In genomic region chrX:41338422-41338821, GRCh38 we compare ENCODE assay signal across 2 cellular contexts.
TF ChIP-seq lines count a peak whose summit lies in the region.

No MANE protein-coding gene starts in this region.

TF ChIP-seq in HEK293, 187 proteins besides CTCF, POLR2A, EP300 and RAD21:
- TF ChIP-seq, protein P1, sequence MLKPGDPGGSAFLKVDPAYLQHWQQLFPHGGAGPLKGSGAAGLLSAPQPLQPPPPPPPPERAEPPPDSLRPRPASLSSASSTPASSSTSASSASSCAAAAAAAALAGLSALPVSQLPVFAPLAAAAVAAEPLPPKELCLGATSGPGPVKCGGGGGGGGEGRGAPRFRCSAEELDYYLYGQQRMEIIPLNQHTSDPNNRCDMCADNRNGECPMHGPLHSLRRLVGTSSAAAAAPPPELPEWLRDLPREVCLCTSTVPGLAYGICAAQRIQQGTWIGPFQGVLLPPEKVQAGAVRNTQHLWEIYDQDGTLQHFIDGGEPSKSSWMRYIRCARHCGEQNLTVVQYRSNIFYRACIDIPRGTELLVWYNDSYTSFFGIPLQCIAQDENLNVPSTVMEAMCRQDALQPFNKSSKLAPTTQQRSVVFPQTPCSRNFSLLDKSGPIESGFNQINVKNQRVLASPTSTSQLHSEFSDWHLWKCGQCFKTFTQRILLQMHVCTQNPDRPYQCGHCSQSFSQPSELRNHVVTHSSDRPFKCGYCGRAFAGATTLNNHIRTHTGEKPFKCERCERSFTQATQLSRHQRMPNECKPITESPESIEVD (tag by site-specific recombination; IDR thresholded peaks at IDR 0.05): peak; percentile 56; the same call in 1 of the 2 replicates
- TF ChIP-seq ZBTB7A (tag by site-specific recombination; IDR thresholded peaks at IDR 0.05; ENCODE audit: low read depth) (no peak), KLF1 (tag by site-specific recombination; IDR thresholded peaks at IDR 0.05) (no peak)

TF ChIP-seq in GM12878, 131 proteins besides CTCF, POLR2A, EP300 and RAD21 (continued from another document):
- TF ChIP-seq, protein P2, sequence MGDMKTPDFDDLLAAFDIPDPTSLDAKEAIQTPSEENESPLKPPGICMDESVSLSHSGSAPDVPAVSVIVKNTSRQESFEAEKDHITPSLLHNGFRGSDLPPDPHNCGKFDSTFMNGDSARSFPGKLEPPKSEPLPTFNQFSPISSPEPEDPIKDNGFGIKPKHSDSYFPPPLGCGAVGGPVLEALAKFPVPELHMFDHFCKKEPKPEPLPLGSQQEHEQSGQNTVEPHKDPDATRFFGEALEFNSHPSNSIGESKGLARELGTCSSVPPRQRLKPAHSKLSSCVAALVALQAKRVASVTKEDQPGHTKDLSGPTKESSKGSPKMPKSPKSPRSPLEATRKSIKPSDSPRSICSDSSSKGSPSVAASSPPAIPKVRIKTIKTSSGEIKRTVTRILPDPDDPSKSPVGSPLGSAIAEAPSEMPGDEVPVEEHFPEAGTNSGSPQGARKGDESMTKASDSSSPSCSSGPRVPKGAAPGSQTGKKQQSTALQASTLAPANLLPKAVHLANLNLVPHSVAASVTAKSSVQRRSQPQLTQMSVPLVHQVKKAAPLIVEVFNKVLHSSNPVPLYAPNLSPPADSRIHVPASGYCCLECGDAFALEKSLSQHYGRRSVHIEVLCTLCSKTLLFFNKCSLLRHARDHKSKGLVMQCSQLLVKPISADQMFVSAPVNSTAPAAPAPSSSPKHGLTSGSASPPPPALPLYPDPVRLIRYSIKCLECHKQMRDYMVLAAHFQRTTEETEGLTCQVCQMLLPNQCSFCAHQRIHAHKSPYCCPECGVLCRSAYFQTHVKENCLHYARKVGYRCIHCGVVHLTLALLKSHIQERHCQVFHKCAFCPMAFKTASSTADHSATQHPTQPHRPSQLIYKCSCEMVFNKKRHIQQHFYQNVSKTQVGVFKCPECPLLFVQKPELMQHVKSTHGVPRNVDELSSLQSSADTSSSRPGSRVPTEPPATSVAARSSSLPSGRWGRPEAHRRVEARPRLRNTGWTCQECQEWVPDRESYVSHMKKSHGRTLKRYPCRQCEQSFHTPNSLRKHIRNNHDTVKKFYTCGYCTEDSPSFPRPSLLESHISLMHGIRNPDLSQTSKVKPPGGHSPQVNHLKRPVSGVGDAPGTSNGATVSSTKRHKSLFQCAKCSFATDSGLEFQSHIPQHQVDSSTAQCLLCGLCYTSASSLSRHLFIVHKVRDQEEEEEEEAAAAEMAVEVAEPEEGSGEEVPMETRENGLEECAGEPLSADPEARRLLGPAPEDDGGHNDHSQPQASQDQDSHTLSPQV (IDR thresholded peaks at IDR 0.05): no peak
- TF ChIP-seq ZNF384 (IDR thresholded peaks at IDR 0.05; ENCODE audit: borderline replicate concordance, low read depth, low read length): no peak
- TF ChIP-seq NFIC (IDR thresholded peaks at IDR 0.05; ENCODE audit: low read depth, low read length): no peak
- TF ChIP-seq, protein P3, sequence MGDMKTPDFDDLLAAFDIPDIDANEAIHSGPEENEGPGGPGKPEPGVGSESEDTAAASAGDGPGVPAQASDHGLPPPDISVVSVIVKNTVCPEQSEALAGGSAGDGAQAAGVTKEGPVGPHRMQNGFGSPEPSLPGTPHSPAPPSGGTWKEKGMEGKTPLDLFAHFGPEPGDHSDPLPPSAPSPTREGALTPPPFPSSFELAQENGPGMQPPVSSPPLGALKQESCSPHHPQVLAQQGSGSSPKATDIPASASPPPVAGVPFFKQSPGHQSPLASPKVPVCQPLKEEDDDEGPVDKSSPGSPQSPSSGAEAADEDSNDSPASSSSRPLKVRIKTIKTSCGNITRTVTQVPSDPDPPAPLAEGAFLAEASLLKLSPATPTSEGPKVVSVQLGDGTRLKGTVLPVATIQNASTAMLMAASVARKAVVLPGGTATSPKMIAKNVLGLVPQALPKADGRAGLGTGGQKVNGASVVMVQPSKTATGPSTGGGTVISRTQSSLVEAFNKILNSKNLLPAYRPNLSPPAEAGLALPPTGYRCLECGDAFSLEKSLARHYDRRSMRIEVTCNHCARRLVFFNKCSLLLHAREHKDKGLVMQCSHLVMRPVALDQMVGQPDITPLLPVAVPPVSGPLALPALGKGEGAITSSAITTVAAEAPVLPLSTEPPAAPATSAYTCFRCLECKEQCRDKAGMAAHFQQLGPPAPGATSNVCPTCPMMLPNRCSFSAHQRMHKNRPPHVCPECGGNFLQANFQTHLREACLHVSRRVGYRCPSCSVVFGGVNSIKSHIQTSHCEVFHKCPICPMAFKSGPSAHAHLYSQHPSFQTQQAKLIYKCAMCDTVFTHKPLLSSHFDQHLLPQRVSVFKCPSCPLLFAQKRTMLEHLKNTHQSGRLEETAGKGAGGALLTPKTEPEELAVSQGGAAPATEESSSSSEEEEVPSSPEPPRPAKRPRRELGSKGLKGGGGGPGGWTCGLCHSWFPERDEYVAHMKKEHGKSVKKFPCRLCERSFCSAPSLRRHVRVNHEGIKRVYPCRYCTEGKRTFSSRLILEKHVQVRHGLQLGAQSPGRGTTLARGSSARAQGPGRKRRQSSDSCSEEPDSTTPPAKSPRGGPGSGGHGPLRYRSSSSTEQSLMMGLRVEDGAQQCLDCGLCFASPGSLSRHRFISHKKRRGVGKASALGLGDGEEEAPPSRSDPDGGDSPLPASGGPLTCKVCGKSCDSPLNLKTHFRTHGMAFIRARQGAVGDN (IDR thresholded peaks at IDR 0.05): no peak
- TF ChIP-seq ZSCAN29 (IDR thresholded peaks at IDR 0.05): no peak
- no peak for TF ChIP-seq CREB1 (IDR thresholded peaks at IDR 0.05; ENCODE audit: low read depth)
- TF ChIP-seq SPI1 (IDR thresholded peaks at IDR 0.05; ENCODE audit: borderline replicate concordance, insufficient read depth, low read depth, low read length): no peak
- TF ChIP-seq SREBF2 (IDR thresholded peaks at IDR 0.05; ENCODE audit: low read length): no peak
- TF ChIP-seq KLF5 (IDR thresholded peaks at IDR 0.05; ENCODE audit: partially characterized antibody): no peak
- no peak for TF ChIP-seq JUNB (IDR thresholded peaks at IDR 0.05)
- TF ChIP-seq PBX3 (IDR thresholded peaks at IDR 0.05; ENCODE audit: insufficient replicate concordance, low read depth, low read length): no peak
- TF ChIP-seq SUPT20H (IDR thresholded peaks at IDR 0.05; ENCODE audit: borderline replicate concordance, control insufficient read depth, low read depth, low read length): no peak
- TF ChIP-seq EGR1 (IDR thresholded peaks at IDR 0.05; ENCODE audit: borderline replicate concordance in 1 of 2, low read depth in 2 of 2, low read length in 2 of 2): no peak
- TF ChIP-seq CHD2 (IDR thresholded peaks at IDR 0.05; ENCODE audit: borderline replicate concordance, low read depth, low read length): no peak
